In the genomic region with DNA sequence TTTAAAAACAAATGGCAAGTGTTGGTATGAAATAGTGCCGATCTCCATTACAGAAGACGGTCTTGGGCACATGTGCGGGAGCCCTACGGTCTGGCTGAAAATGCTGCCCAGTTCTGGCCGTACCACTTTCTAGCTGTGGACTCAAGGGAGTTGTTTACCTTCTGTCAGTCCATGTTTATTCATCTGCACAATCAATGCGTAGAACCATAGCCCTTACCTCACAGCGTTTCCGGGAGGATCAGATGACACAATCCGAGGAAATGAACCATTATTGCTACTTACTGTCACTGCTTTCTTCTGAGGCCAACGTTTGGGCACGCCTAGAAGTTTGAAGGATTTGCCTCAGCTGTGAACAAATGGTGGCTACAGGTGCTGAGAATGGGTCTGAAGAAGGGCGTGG, we compare ENCODE assay signal across 8 cellular contexts. TPM values are rescaled to one million over a fixed set of nuclear protein-coding genes. Genes with fewer than 3 reads are reported as not detected.
DNase-seq lines count a peak whose midpoint lies in the region; ATAC-seq and TF ChIP-seq lines count a peak whose summit lies in the region.

No MANE protein-coding gene starts in this region.

- H3K4me3 Mint-ChIP-seq in CD4-positive, CD25-positive, alpha-beta regulatory T cell = peak overlapping the region in 3 of 4 donors; percentile 11 to 65 (median 51)

- H3K27me3 Mint-ChIP-seq in CD4-positive, CD25-positive, alpha-beta regulatory T cell = peaks cover 6% of the 10 kb centered on the region

- peak; percentile 24 to 32 for ATAC-seq in CD4-positive, CD25-positive, alpha-beta regulatory T cell (ENCODE audit: low read depth in 2 of 2)
- ATAC-seq in gastrocnemius medialis = peak; percentile 41 to 65
- no peak for ATAC-seq in GM18511 (IDR thresholded peaks at IDR 0.05; ENCODE audit: unreplicated experiment)
- ATAC-seq in GM21737 (IDR thresholded peaks at IDR 0.05; ENCODE audit: unreplicated experiment) = no peak
- ATAC-seq in GM19397 (IDR thresholded peaks at IDR 0.05; ENCODE audit: unreplicated experiment) = no peak

- no peak for TF ChIP-seq CTCF in epithelial cell of proximal tubule (conservative IDR thresholded peaks at IDR 0.05; ENCODE audit: low read depth, low read length)
- TF ChIP-seq CTCF in gastrocnemius medialis (IDR thresholded peaks at IDR 0.05 in 4 of 5, conservative IDR thresholded peaks at IDR 0.05 in 1 of 5) = no peak

- H3K4me1 ChIP-seq in CD4-positive, CD25-positive, alpha-beta regulatory T cell (ENCODE audit: control insufficient read depth, insufficient read depth, low read length, poor library complexity, severe bottlenecking) = peaks cover 29% of the 10 kb centered on the region
- peaks cover 5% of the 10 kb centered on the region in 2 donors for H3K4me1 ChIP-seq in gastrocnemius medialis

- H3K36me3 Mint-ChIP-seq in CD4-positive, CD25-positive, alpha-beta regulatory T cell = no peaks in the 10 kb centered on the region

- no peak for TF ChIP-seq POLR2A in gastrocnemius medialis (IDR thresholded peaks at IDR 0.05)

- H3K36me3 ChIP-seq in CD4-positive, CD25-positive, alpha-beta regulatory T cell (ENCODE audit: control insufficient read depth, insufficient read depth, low read length) = no peaks in the 10 kb centered on the region
- H3K36me3 ChIP-seq in gastrocnemius medialis = no peaks in the 10 kb centered on the region

- H3K27me3 ChIP-seq in CD4-positive, CD25-positive, alpha-beta regulatory T cell (ENCODE audit: control insufficient read depth, insufficient read depth, low read length) = no peaks in the 10 kb centered on the region
- no peaks in the 10 kb centered on the region for H3K27me3 ChIP-seq in gastrocnemius medialis

- peak in 2 of 3 donors; percentile 60 to 87 for DNase-seq in CD4-positive, CD25-positive, alpha-beta regulatory T cell
- peak; percentile 61 for DNase-seq in LHCN-M2 (ENCODE audit: low read depth)
- DNase-seq in SHP77 (lab: John Stamatoyannopoulos, UW) = peak; percentile 93 to 95
- peak; percentile 29 for DNase-seq in epithelial cell of proximal tubule (ENCODE audit: low read depth)
- no peak for DNase-seq in gastrocnemius medialis

- H3K9me3 Mint-ChIP-seq in CD4-positive, CD25-positive, alpha-beta regulatory T cell = no peaks in the 10 kb centered on the region

- peak overlapping the region; percentile 38 for H3K4me3 ChIP-seq in CD4-positive, CD25-positive, alpha-beta regulatory T cell (ENCODE audit: low read depth, low read length)
- H3K4me3 ChIP-seq in epithelial cell of proximal tubule (ENCODE audit: low read depth, low read length) = peak overlapping the region; percentile 25
- H3K4me3 ChIP-seq in gastrocnemius medialis = peak overlapping the region in 2 of 4 donors; percentile 15 to 21

- intact Hi-C loops in gastrocnemius medialis (cut with DNase I; ENCODE audit: low total_unique reads) = no loop called here

- H3K9me3 ChIP-seq in CD4-positive, CD25-positive, alpha-beta regulatory T cell (ENCODE audit: control insufficient read depth in 2 of 2, low read length in 2 of 2) = no peaks in the 10 kb centered on the region
- no peaks in the 10 kb centered on the region for H3K9me3 ChIP-seq in gastrocnemius medialis

- H3K27ac Mint-ChIP-seq in CD4-positive, CD25-positive, alpha-beta regulatory T cell = peak overlapping the region in 2 of 3 donors; percentile 63 to 81

- peaks cover 5 to 30% (median 20%) of the 10 kb centered on the region in 4 donors for H3K4me1 Mint-ChIP-seq in CD4-positive, CD25-positive, alpha-beta regulatory T cell

- in situ Hi-C loops in gastrocnemius medialis (cut with MboI; ENCODE audit: low sequenced_read_pairs in 4 of 4) = no loop called here

- H3K27ac ChIP-seq in CD4-positive, CD25-positive, alpha-beta regulatory T cell (ENCODE audit: insufficient read depth, low read length, poor library complexity, severe bottlenecking) = no peak overlapping the region
- peak overlapping the region in 2 of 4 donors; percentile 39 to 47 for H3K27ac ChIP-seq in gastrocnemius medialis

RNA-seq across cellular contexts. Expression of a gene that starts 31.2 kb away (rescaled TPM):
- total RNA-seq in CD4-positive, CD25-positive, alpha-beta regulatory T cell = 191 TPM
- polyA plus RNA-seq in CD4-positive, CD25-positive, alpha-beta regulatory T cell = 10 to 100 TPM; 53.4 to 70.2 (median 63.3) TPM
- total RNA-seq in LHCN-M2 (2014; rRNA removed) (42.6 and 49.8 TPM in 2 replicates), epithelial cell of proximal tubule (29.2 and 35.7 TPM in 2 replicates), gastrocnemius medialis (10 to 100 TPM; 32.2 to 48.7 (median 41.7) TPM)
- 134 TPM for polyA plus RNA-seq in LHCN-M2 (2012)

RNA-seq across cellular contexts. Expression of a gene that starts 50.4 kb away (rescaled TPM):
- total RNA-seq in CD4-positive, CD25-positive, alpha-beta regulatory T cell = 16.0 TPM
- 1 to 10 TPM; 3.8 to 7.5 (median 4.8) TPM for polyA plus RNA-seq in CD4-positive, CD25-positive, alpha-beta regulatory T cell
- total RNA-seq in LHCN-M2 (2014; rRNA removed) (261 TPM in 2 replicates), epithelial cell of proximal tubule (136 and 246 TPM in 2 replicates), gastrocnemius medialis (10 to 100 TPM; 14.8 to 34.1 (median 23.6) TPM)
- 93.5 TPM for polyA plus RNA-seq in LHCN-M2 (2012)

Comparison
In these comparisons a context has a peak if more than half of its experiments do, and no peak if none do; other contexts are left out.
1. ATAC-seq: peak in CD4-positive, CD25-positive, alpha-beta regulatory T cell (2 of 2) and gastrocnemius medialis (2 of 2); none in GM18511 (single experiment), GM21737 (single experiment) and GM19397 (single experiment).
2. DNase-seq: peak in CD4-positive, CD25-positive, alpha-beta regulatory T cell (2 of 3), LHCN-M2 (single experiment), SHP77 (2 of 2) and epithelial cell of proximal tubule (single experiment); none in gastrocnemius medialis (0 of 2).